1 cellular context compared by ENCODE assay signal in the genomic region with DNA sequence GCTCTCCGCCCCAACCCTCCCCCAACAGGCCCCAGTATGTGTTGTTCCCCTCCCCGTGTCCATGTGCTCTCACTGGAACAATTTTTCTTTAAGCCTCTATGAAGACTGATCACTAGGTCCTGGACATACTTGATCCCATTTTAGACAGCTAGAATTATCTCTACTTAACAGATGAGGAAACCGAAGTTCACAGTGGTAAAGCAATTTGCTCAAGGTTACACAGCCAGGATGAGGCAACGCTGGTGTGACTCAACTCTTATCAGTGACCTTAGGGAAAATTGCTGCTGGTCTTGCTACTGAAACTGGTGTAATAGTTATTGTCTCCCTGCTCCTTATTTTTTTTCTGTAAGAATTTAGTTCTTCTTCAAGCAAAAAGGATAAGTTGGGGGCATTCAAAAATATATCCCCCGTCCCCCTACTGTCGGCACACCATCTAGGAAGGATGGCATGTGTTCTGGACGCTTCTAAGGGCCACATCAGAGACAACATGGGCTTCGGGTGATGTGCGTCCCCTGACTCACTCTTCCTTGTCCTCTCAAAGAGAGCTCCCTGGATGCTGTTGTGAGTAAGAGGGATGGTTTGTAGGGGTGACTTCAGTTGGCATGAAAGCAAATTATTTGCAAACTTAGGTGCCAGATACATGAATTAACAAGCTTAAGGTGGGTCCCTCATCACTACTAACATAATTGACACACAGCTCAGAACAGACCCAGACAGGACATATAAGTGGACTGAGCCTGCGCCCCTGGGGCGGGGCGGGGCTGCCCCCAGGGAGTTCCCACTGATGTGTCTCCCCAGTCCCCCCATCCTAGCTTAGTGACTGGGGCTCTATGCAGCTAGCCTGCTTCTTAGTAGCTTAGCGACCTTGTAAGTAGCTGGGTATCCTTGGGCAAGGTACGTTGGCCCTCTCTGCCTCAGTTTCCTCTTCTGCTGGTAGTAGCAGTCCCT.
TF ChIP-seq lines count a peak whose summit lies in the region.

No MANE protein-coding gene starts in this region.

TF ChIP-seq in K562, 482 proteins besides CTCF, POLR2A, EP300 and RAD21 (continued from another document and continues in another):
- TF ChIP-seq, protein P1, sequence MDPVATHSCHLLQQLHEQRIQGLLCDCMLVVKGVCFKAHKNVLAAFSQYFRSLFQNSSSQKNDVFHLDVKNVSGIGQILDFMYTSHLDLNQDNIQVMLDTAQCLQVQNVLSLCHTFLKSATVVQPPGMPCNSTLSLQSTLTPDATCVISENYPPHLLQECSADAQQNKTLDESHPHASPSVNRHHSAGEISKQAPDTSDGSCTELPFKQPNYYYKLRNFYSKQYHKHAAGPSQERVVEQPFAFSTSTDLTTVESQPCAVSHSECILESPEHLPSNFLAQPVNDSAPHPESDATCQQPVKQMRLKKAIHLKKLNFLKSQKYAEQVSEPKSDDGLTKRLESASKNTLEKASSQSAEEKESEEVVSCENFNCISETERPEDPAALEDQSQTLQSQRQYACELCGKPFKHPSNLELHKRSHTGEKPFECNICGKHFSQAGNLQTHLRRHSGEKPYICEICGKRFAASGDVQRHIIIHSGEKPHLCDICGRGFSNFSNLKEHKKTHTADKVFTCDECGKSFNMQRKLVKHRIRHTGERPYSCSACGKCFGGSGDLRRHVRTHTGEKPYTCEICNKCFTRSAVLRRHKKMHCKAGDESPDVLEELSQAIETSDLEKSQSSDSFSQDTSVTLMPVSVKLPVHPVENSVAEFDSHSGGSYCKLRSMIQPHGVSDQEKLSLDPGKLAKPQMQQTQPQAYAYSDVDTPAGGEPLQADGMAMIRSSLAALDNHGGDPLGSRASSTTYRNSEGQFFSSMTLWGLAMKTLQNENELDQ (CRISPR knock-in tag; IDR thresholded peaks at IDR 0.05; ENCODE audit: borderline replicate concordance), result no peak
- no peak for TF ChIP-seq E2F3 (CRISPR knock-in tag; IDR thresholded peaks at IDR 0.05)
- TF ChIP-seq NR2C1 (IDR thresholded peaks at IDR 0.05), result peak; percentile 78
- peak; percentile 95 for TF ChIP-seq NR2C1 (tag; IDR thresholded peaks at IDR 0.05)
- TF ChIP-seq SLC30A9 (CRISPR knock-in tag; IDR thresholded peaks at IDR 0.05), result no peak
- no peak for TF ChIP-seq TBP (optimal IDR thresholded peaks at IDR 0.05; ENCODE audit: low read depth, low read length)
- TF ChIP-seq TARDBP (IDR thresholded peaks at IDR 0.05), result no peak
- TF ChIP-seq, protein P2, sequence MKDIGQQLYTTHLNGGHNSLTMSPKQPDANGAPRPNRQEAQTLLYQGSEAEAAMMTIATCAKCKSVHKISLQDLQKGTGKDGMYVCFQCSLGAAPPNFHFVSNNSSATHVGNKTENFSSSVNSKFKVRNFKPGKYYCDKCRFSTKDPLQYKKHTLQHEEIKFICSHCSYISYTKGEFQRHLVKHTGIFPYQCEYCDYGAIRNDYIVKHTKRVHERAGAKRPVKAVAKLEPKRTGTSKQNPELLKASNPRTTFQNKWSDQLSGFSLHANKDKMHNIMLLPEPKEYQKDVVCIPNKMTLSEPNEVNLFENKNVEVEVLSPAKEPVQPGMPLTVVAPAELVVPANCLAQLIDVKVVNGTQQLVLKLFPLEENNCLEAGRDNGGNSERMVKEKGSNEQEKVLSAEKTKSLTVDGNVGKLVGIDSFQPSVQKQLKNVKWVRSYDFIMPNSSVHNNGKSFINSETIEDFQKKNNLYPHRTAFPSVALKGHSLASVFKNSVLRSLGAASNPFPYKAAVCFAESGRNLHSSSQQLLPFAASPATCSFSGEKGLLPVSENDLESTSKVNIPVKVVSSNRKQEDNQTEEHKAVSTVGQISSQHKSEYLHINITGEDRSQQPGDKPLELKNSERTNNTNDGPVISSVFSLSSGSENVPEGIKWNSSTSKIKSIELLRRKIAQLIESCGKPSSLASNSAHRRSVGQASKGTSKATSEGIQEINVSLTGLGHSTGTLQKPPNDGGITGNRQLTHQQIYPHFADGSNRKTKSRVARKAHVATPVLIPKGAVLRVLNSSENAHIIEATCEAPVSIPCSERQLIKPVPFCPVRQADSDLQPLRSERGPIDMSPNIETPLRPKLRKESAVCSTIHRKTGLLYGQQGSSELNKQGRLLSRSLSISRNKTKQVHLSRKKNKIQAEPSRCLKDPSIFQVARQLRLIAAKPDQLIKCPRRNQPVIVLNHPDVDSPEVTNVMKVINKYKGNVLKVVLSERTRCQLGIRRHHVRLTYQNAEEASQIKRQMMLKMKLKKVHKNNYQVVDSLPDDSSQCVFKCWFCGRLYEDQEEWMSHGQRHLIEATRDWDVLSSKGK (CRISPR knock-in tag; IDR thresholded peaks at IDR 0.05), result no peak
- TF ChIP-seq PCBP2 (IDR thresholded peaks at IDR 0.05; ENCODE audit: low read depth, low read length, poor library complexity, severe bottlenecking), result no peak
- no peak for TF ChIP-seq TAF15 (IDR thresholded peaks at IDR 0.05; ENCODE audit: low read depth, low read length)
- peak; percentile 94 for TF ChIP-seq LEF1 (IDR thresholded peaks at IDR 0.05)
- TF ChIP-seq CC2D1A (IDR thresholded peaks at IDR 0.05), result peak; percentile 91; the same call in 1 of the 2 replicates
- TF ChIP-seq MECOM (CRISPR knock-in tag; IDR thresholded peaks at IDR 0.05), result no peak
- TF ChIP-seq, protein P3, sequence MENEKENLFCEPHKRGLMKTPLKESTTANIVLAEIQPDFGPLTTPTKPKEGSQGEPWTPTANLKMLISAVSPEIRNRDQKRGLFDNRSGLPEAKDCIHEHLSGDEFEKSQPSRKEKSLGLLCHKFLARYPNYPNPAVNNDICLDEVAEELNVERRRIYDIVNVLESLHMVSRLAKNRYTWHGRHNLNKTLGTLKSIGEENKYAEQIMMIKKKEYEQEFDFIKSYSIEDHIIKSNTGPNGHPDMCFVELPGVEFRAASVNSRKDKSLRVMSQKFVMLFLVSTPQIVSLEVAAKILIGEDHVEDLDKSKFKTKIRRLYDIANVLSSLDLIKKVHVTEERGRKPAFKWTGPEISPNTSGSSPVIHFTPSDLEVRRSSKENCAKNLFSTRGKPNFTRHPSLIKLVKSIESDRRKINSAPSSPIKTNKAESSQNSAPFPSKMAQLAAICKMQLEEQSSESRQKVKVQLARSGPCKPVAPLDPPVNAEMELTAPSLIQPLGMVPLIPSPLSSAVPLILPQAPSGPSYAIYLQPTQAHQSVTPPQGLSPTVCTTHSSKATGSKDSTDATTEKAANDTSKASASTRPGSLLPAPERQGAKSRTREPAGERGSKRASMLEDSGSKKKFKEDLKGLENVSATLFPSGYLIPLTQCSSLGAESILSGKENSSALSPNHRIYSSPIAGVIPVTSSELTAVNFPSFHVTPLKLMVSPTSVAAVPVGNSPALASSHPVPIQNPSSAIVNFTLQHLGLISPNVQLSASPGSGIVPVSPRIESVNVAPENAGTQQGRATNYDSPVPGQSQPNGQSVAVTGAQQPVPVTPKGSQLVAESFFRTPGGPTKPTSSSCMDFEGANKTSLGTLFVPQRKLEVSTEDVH (IDR thresholded peaks at IDR 0.05; ENCODE audit: low read depth, partially characterized antibody), result peak; percentile 65
- peak; percentile 12 for TF ChIP-seq RBFOX2 (IDR thresholded peaks at IDR 0.05; ENCODE audit: low read depth, low read length)
- TF ChIP-seq, protein P4, sequence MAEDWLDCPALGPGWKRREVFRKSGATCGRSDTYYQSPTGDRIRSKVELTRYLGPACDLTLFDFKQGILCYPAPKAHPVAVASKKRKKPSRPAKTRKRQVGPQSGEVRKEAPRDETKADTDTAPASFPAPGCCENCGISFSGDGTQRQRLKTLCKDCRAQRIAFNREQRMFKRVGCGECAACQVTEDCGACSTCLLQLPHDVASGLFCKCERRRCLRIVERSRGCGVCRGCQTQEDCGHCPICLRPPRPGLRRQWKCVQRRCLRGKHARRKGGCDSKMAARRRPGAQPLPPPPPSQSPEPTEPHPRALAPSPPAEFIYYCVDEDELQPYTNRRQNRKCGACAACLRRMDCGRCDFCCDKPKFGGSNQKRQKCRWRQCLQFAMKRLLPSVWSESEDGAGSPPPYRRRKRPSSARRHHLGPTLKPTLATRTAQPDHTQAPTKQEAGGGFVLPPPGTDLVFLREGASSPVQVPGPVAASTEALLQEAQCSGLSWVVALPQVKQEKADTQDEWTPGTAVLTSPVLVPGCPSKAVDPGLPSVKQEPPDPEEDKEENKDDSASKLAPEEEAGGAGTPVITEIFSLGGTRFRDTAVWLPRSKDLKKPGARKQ (CRISPR knock-in tag; IDR thresholded peaks at IDR 0.05), result no peak
- TF ChIP-seq, protein P5, sequence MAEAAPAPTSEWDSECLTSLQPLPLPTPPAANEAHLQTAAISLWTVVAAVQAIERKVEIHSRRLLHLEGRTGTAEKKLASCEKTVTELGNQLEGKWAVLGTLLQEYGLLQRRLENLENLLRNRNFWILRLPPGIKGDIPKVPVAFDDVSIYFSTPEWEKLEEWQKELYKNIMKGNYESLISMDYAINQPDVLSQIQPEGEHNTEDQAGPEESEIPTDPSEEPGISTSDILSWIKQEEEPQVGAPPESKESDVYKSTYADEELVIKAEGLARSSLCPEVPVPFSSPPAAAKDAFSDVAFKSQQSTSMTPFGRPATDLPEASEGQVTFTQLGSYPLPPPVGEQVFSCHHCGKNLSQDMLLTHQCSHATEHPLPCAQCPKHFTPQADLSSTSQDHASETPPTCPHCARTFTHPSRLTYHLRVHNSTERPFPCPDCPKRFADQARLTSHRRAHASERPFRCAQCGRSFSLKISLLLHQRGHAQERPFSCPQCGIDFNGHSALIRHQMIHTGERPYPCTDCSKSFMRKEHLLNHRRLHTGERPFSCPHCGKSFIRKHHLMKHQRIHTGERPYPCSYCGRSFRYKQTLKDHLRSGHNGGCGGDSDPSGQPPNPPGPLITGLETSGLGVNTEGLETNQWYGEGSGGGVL (CRISPR knock-in tag; IDR thresholded peaks at IDR 0.05), result no peak
- peak; percentile 98 for TF ChIP-seq JUN (IDR thresholded peaks at IDR 0.05; ENCODE audit: borderline replicate concordance, low read depth, low read length)
- TF ChIP-seq JUN (CRISPR knock-in tag; IDR thresholded peaks at IDR 0.05; ENCODE audit: borderline replicate concordance), result peak; percentile 73; the same call in 1 of the 2 replicates
- TF ChIP-seq TEAD1 (CRISPR knock-in tag; IDR thresholded peaks at IDR 0.05), result peak in 1 of 2 experiments; percentile 41; a peak in 1 of 4 replicates
- peak; percentile 25 for TF ChIP-seq HMGN3 (IDR thresholded peaks at IDR 0.05; ENCODE audit: borderline replicate concordance, extremely low read depth, insufficient read length, low read depth, low read length)
- TF ChIP-seq ZNF146 (CRISPR knock-in tag; IDR thresholded peaks at IDR 0.05; ENCODE audit: unreplicated experiment), result no peak
- peak; percentile 55; the same call in 1 of the 2 replicates for TF ChIP-seq L3MBTL2 (IDR thresholded peaks at IDR 0.05)
- TF ChIP-seq FOS (IDR thresholded peaks at IDR 0.05; ENCODE audit: extremely low read depth, insufficient read length), result peak; percentile 72
- no peak; a peak in 1 of 4 replicates for TF ChIP-seq ETV6 (IDR thresholded peaks at IDR 0.05; ENCODE audit: borderline replicate concordance in 1 of 2, low read depth in 2 of 2, low read length in 1 of 2)
- TF ChIP-seq ETV6 (CRISPR knock-in tag; IDR thresholded peaks at IDR 0.05; ENCODE audit: borderline replicate concordance), result no peak
- no peak for TF ChIP-seq BDP1 (IDR thresholded peaks at IDR 0.05; ENCODE audit: insufficient read depth, insufficient read length)
- no peak for TF ChIP-seq TEAD2 (tag; IDR thresholded peaks at IDR 0.05)
- no peak for TF ChIP-seq ATF1 (CRISPR knock-in tag; IDR thresholded peaks at IDR 0.05)
- peak; percentile 58 for TF ChIP-seq ATF1 (tag; IDR thresholded peaks at IDR 0.05)
- TF ChIP-seq MAFF (IDR thresholded peaks at IDR 0.05; ENCODE audit: low read length), result peak; percentile 22; the same call in 1 of the 2 replicates
- TF ChIP-seq TGIF2 (CRISPR knock-in tag; IDR thresholded peaks at IDR 0.05), result no peak
- peak; percentile 69 for TF ChIP-seq CXXC5 (CRISPR knock-in tag; IDR thresholded peaks at IDR 0.05)
- no peak for TF ChIP-seq ZBTB1 (CRISPR knock-in tag; IDR thresholded peaks at IDR 0.05; ENCODE audit: borderline replicate concordance, low read depth)
- peak; percentile 82 for TF ChIP-seq MYC (IDR thresholded peaks at IDR 0.05; ENCODE audit: low read depth, low read length)
- TF ChIP-seq MYC (CRISPR knock-in tag; IDR thresholded peaks at IDR 0.05; ENCODE audit: borderline replicate concordance, low read depth), result no peak
- TF ChIP-seq, protein P6, sequence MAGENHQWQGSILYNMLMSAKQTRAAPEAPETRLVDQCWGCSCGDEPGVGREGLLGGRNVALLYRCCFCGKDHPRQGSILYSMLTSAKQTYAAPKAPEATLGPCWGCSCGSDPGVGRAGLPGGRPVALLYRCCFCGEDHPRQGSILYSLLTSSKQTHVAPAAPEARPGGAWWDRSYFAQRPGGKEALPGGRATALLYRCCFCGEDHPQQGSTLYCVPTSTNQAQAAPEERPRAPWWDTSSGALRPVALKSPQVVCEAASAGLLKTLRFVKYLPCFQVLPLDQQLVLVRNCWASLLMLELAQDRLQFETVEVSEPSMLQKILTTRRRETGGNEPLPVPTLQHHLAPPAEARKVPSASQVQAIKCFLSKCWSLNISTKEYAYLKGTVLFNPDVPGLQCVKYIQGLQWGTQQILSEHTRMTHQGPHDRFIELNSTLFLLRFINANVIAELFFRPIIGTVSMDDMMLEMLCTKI (IDR thresholded peaks at IDR 0.05; ENCODE audit: partially characterized antibody), result no peak
- TF ChIP-seq ZNF263 (CRISPR knock-in tag; IDR thresholded peaks at IDR 0.05; ENCODE audit: borderline replicate concordance), result no peak
- TF ChIP-seq ESRRB (CRISPR knock-in tag; IDR thresholded peaks at IDR 0.05; ENCODE audit: borderline replicate concordance), result no peak
- TF ChIP-seq, protein P7, sequence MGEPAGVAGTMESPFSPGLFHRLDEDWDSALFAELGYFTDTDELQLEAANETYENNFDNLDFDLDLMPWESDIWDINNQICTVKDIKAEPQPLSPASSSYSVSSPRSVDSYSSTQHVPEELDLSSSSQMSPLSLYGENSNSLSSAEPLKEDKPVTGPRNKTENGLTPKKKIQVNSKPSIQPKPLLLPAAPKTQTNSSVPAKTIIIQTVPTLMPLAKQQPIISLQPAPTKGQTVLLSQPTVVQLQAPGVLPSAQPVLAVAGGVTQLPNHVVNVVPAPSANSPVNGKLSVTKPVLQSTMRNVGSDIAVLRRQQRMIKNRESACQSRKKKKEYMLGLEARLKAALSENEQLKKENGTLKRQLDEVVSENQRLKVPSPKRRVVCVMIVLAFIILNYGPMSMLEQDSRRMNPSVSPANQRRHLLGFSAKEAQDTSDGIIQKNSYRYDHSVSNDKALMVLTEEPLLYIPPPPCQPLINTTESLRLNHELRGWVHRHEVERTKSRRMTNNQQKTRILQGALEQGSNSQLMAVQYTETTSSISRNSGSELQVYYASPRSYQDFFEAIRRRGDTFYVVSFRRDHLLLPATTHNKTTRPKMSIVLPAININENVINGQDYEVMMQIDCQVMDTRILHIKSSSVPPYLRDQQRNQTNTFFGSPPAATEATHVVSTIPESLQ (CRISPR knock-in tag; IDR thresholded peaks at IDR 0.05), result no peak
- TF ChIP-seq, protein P8, sequence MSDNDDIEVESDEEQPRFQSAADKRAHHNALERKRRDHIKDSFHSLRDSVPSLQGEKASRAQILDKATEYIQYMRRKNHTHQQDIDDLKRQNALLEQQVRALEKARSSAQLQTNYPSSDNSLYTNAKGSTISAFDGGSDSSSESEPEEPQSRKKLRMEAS (CRISPR knock-in tag; IDR thresholded peaks at IDR 0.05), result peak; percentile 41; the same call in 1 of the 2 replicates
- no peak for TF ChIP-seq POLR2AphosphoS2 (IDR thresholded peaks at IDR 0.05; ENCODE audit: low read length)
- TF ChIP-seq SUPT5H (IDR thresholded peaks at IDR 0.05), result no peak
